8 cellular contexts compared by ENCODE assay signal in the genomic region with DNA sequence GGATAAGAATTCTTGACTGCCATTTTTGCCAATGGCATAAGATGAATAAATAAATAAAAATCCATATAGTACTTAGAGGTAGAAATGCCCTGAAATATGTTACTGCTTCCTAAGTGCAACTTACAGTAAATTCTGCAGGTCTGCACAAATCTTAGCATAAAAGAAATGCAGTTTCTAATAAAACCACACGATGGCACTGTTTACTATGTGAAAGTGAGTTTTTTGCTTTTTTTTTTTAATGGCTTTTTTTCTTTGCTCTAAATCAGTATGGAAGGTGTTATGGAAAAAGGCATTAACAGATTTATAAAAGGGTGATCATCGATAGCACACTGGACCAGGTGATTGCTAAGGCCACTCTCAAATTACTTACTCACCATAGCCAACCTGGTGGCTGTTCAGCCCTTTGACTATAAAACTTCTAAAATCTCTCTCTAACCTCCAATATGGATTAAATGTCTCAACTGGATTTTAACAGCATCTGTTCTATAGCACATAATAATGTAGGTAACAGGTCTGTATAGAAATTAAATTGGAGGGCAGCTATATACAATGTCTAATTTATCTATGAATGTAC. TPM values are rescaled to one million over a fixed set of nuclear protein-coding genes. Genes with fewer than 3 reads are reported as not detected.
DNase-seq lines count a peak whose midpoint lies in the region; ATAC-seq, FAIRE-seq and TF ChIP-seq lines count a peak whose summit lies in the region.

No MANE protein-coding gene starts in this region.

- no peak for TF ChIP-seq EP300 in A549 (IDR thresholded peaks at IDR 0.05)

- H2BK15ac ChIP-seq in mesendoderm (replicated peaks; ENCODE audit: low read depth) = no peak overlapping the region

- no peak overlapping the region for H3K56ac ChIP-seq in mesendoderm (ENCODE audit: low read length)

- POLR2A ChIA-PET in A549 (lab: Yijun Ruan, JAX) = no interaction called here

- 4% methylated on average over 2 of the region's 2 CpGs for WGBS in A549 (ENCODE audit: missing lambda C conversion rate)
- no CpG with 5 or more reads among the region's 2 CpGs for WGBS in mesendoderm (ENCODE audit: extremely low coverage, insufficient coverage, low lambda C conversion rate)

- H3K4me2 ChIP-seq in A549 (no peak overlapping the region), mesendoderm (ENCODE audit: low read length) (no peak overlapping the region)

- no peaks in the 10 kb centered on the region for H3K36me3 ChIP-seq in mesendoderm (ENCODE audit: control insufficient read depth, insufficient read depth, low read length)

- peak; percentile 71 for TF ChIP-seq CTCF in A549 (IDR thresholded peaks at IDR 0.05)
- TF ChIP-seq CTCF in GM12875 (IDR thresholded peaks at IDR 0.05; ENCODE audit: borderline replicate concordance, insufficient read depth, low read depth, low read length) = peak; percentile 40; the same call in 1 of the 2 replicates

- H3K27ac ChIP-seq in A549 (no peak overlapping the region), mesendoderm (ENCODE audit: low read depth, low read length) (no peak overlapping the region)

- no peak for TF ChIP-seq POLR2A in A549 (IDR thresholded peaks at IDR 0.05; ENCODE audit: low read length)

- H3K27me3 ChIP-seq in mesendoderm (ENCODE audit: insufficient read depth, low read length, poor library complexity) = no peaks in the 10 kb centered on the region

- CTCF ChIA-PET in A549 (lab: Yijun Ruan, JAX) = interaction anchor here (0.6 to 3.0 kb wide), 10 partner anchors 11 to 1210 kb away, joined by 3 to 22 read pairs (median 4); no protein-coding TSS in a partner anchor

- ATAC-seq in A549 = no peak; a peak in 1 of 6 replicates
- ATAC-seq in HG02571 (IDR thresholded peaks at IDR 0.05; ENCODE audit: unreplicated experiment) = no peak

- no peak overlapping the region for H4K8ac ChIP-seq in mesendoderm (ENCODE audit: low read depth, low read length)

- H2BK5ac ChIP-seq in mesendoderm (ENCODE audit: low read length) = no peak overlapping the region

- H4K5ac ChIP-seq in mesendoderm (ENCODE audit: low read length) = no peak overlapping the region

- TF ChIP-seq RAD21 in A549 (conservative IDR thresholded peaks at IDR 0.05 in 1 of 2, IDR thresholded peaks at IDR 0.05 in 1 of 2) = peak; percentile 64 to 72

- no peaks in the 10 kb centered on the region for H3K79me1 ChIP-seq in mesendoderm (ENCODE audit: low read length)

- H3K4me3 ChIP-seq in A549 = no peak overlapping the region
- H3K4me3 ChIP-seq in GM12875 (ENCODE audit: low read depth, low read length) = no peak overlapping the region
- no peak overlapping the region for H3K4me3 ChIP-seq in mesendoderm (ENCODE audit: low read length)

- no peak overlapping the region for H3K18ac ChIP-seq in mesendoderm (ENCODE audit: low read length)

- H3K4ac ChIP-seq in mesendoderm (ENCODE audit: low read depth, low read length) = no peak overlapping the region

- H2AK5ac ChIP-seq in mesendoderm (ENCODE audit: low read length) = no peak overlapping the region

- no peaks in the 10 kb centered on the region for H3K79me2 ChIP-seq in mesendoderm (ENCODE audit: control insufficient read depth, insufficient read depth, low read length)

- H3K9ac ChIP-seq in mesendoderm (ENCODE audit: low read length) = no peak overlapping the region

- H2BK120ac ChIP-seq in mesendoderm (ENCODE audit: low read depth, low read length) = no peak overlapping the region

- no peak overlapping the region for H3K23ac ChIP-seq in mesendoderm (ENCODE audit: low read length)

- no peaks in the 10 kb centered on the region for H3K9me3 ChIP-seq in A549

- DNase-seq in A549 (ENCODE audit: low read depth in 1 of 2, low spot score in 1 of 2) (peak in 1 of 2 experiments; percentile 32), NCI-H69 (lab: John Stamatoyannopoulos, UW) (peak; percentile 47), mesendoderm (peak; percentile 37), UCSD-AML1 (lab: John Stamatoyannopoulos, UW; ENCODE audit: unreplicated experiment) (no peak), islet precursor cell (no peak)
- DNase-seq in central memory CD4-positive, alpha-beta T cell = peak; percentile 13

- H3K4me1 ChIP-seq in A549 = peaks cover 12% of the 10 kb centered on the region; the same call in 2 of the 3 replicates
- no peaks in the 10 kb centered on the region for H3K4me1 ChIP-seq in mesendoderm (ENCODE audit: control insufficient read depth, low read depth, low read length)

- FAIRE-seq in A549 (lab: Jason Lieb, UNC) = no peak

TF ChIP-seq in A549, 52 proteins besides CTCF, POLR2A, EP300 and RAD21:
- TF ChIP-seq ZNF302 (CRISPR knock-in tag; IDR thresholded peaks at IDR 0.05) (no peak), TP53 (CRISPR knock-in tag; IDR thresholded peaks at IDR 0.05) (no peak), NFE2L2 (conservative IDR thresholded peaks at IDR 0.05; ENCODE audit: low read length) (no peak), MAFK (IDR thresholded peaks at IDR 0.05; ENCODE audit: partially characterized antibody) (peak; percentile 32), ZSCAN20 (CRISPR knock-in tag; IDR thresholded peaks at IDR 0.05) (no peak), ESRRA (IDR thresholded peaks at IDR 0.05; ENCODE audit: borderline replicate concordance, low read length) (no peak), EHMT2 (IDR thresholded peaks at IDR 0.05; ENCODE audit: low read depth) (no peak), SMC3 (IDR thresholded peaks at IDR 0.05) (peak; percentile 41)
- TF ChIP-seq, protein P1, sequence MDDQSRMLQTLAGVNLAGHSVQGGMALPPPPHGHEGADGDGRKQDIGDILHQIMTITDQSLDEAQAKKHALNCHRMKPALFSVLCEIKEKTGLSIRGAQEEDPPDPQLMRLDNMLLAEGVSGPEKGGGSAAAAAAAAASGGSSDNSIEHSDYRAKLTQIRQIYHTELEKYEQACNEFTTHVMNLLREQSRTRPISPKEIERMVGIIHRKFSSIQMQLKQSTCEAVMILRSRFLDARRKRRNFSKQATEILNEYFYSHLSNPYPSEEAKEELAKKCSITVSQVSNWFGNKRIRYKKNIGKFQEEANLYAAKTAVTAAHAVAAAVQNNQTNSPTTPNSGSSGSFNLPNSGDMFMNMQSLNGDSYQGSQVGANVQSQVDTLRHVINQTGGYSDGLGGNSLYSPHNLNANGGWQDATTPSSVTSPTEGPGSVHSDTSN (IDR thresholded peaks at IDR 0.05) = no peak

RNA-seq across cellular contexts. Expression of a gene that starts 45.8 kb away (rescaled TPM):
- 38.3 and 50.8 TPM in 2 replicates for polyA plus RNA-seq in A549 (2011; rRNA removed)
- 5.7 and 6.3 TPM in 2 replicates for polyA plus RNA-seq in A549 (2012; cell fraction: cytosol; rRNA removed)
- 8.3 and 11.2 TPM in 2 replicates for polyA plus RNA-seq in A549 (2012; cell fraction: nucleus; rRNA removed)
- polyA plus RNA-seq in A549 (2017; fragmentation: RNase III; extraction: RNeasy Plus Mini Kit Qiagen cat#74134 plus additional on column Dnase treatment) = 22.3 to 24.8 TPM (median 24.7 TPM) in 3 replicates
- polyA minus RNA-seq in A549 (2011; rRNA and poly(A)+ RNA removed) = 16.6 and 18.0 TPM in 2 replicates
- polyA plus RNA-seq in mesendoderm (2013, experiment 1 of 2) = 14.9 TPM
- 13.0 TPM for polyA plus RNA-seq in mesendoderm (2013, experiment 2 of 2)

Comparison
In these comparisons a context has a peak if more than half of its experiments do, and no peak if none do; other contexts are left out.
1. DNase-seq: peak in NCI-H69 (single experiment), central memory CD4-positive, alpha-beta T cell (single experiment) and mesendoderm (single experiment); none in UCSD-AML1 (single experiment) and islet precursor cell (single experiment).